ENCODE assay signal across 8 cellular contexts in genomic region chr14:75050852-75051555, GRCh38. TPM values are rescaled to one million over a fixed set of nuclear protein-coding genes. Genes with fewer than 3 reads are reported as not detected.
A peak's percentile ranks its signal among the peaks of the same experiment; 100 is the strongest.
DNase-seq lines count a peak whose midpoint lies in the region; ATAC-seq and TF ChIP-seq lines count a peak whose summit lies in the region.

TSS of gene MLH3 (minus strand) at chr14:75051467. CDS start at chr14:75049655, 1,812 bp downstream.

- ATAC-seq in GM21529 (IDR thresholded peaks at IDR 0.05; ENCODE audit: unreplicated experiment), result peak; percentile 74
- peak; percentile 72 for ATAC-seq in activated T-helper 17 cell treated with anti-CD3 and anti-CD28 coated beads, Interleukin-2, amount 50 U/mL, for 72 hours (replicated peaks)
- peak; percentile 90 for ATAC-seq in naive thymus-derived CD4-positive, alpha-beta T cell
- peak; percentile 91 for ATAC-seq in stimulated activated memory B cell treated with anti-CD40 and anti-IgM and Interleukin-4, amounts not matched to agents 10 μg/mL and 1 μg/mL and 100 μg/mL, for 72 hours

- H3K4me1 Mint-ChIP-seq in activated T-helper 17 cell treated with anti-CD3 and anti-CD28 coated beads, Interleukin-2, amount 50 U/mL, for 72 hours, result peaks cover 25% of the 10 kb centered on the region
- peaks cover 19 to 65% (median 47%) of the 10 kb centered on the region in 7 donors for H3K4me1 Mint-ChIP-seq in naive thymus-derived CD4-positive, alpha-beta T cell
- H3K4me1 Mint-ChIP-seq in stimulated activated memory B cell treated with anti-CD40 and anti-IgM and Interleukin-4, amounts not matched to agents 10 μg/mL and 1 μg/mL and 100 μg/mL, for 72 hours, result peaks cover 18% of the 10 kb centered on the region

- no peaks in the 10 kb centered on the region for H3K9me3 ChIP-seq in fibroblast of lung (ENCODE audit: control insufficient read depth, insufficient read depth, low read depth, low read length)
- no peaks in the 10 kb centered on the region for H3K9me3 ChIP-seq in naive thymus-derived CD4-positive, alpha-beta T cell (ENCODE audit: control insufficient read depth in 2 of 3, low read length in 3 of 3)

- CTCF ChIA-PET in naive thymus-derived CD4-positive, alpha-beta T cell (lab: Charles Lee), result no interaction called here

- peak within 1 kb of the TSS; percentile 66 for H2AFZ ChIP-seq in fibroblast of lung (ENCODE audit: low read length)

- POLR2A ChIA-PET in naive thymus-derived CD4-positive, alpha-beta T cell (lab: Charles Lee), result interaction anchor here (3.7 kb wide), 1 partner anchor 13 kb away, joined by 29 read pairs; the partner anchor contains the start of gene ACYP1

- peak within 1 kb of the TSS; percentile 83 for H3K27ac ChIP-seq in fibroblast of lung (ENCODE audit: insufficient read depth, low read length)
- peak within 1 kb of the TSS; percentile 86 for H3K27ac ChIP-seq in naive thymus-derived CD4-positive, alpha-beta T cell (ENCODE audit: low read depth, low read length)

- DNase-seq in Caki2 (ENCODE audit: low read depth) (peak; percentile 80), Kasumi-1 (lab: John Stamatoyannopoulos, UW) (peak; percentile 57 to 75), RPMI8226 (peak; percentile 79), fibroblast of lung (ENCODE audit: low read depth in 2 of 2) (peak; percentile 71 to 76)
- peak; percentile 69 to 82 (median 78) for DNase-seq in naive thymus-derived CD4-positive, alpha-beta T cell

- peak within 1 kb of the TSS; percentile 55 to 61 (median 58) for H3K4me3 ChIP-seq in fibroblast of lung (replicated peaks in 1 of 4; ENCODE audit: control extremely low read depth in 1 of 4, insufficient read depth in 1 of 4, low read depth in 3 of 4, low read length in 4 of 4)
- H3K4me3 ChIP-seq in naive thymus-derived CD4-positive, alpha-beta T cell (ENCODE audit: low read length), result peak within 1 kb of the TSS; percentile 81

- peak within 1 kb of the TSS; percentile 81 for H3K9ac ChIP-seq in fibroblast of lung (ENCODE audit: insufficient read depth, low read length)

- no peaks in the 10 kb centered on the region for H3K27me3 Mint-ChIP-seq in activated T-helper 17 cell treated with anti-CD3 and anti-CD28 coated beads, Interleukin-2, amount 50 U/mL, for 72 hours
- H3K27me3 Mint-ChIP-seq in naive thymus-derived CD4-positive, alpha-beta T cell, result no peaks in the 10 kb centered on the region
- no peaks in the 10 kb centered on the region for H3K27me3 Mint-ChIP-seq in stimulated activated memory B cell treated with anti-CD40 and anti-IgM and Interleukin-4, amounts not matched to agents 10 μg/mL and 1 μg/mL and 100 μg/mL, for 72 hours

- intact Hi-C loops in naive thymus-derived CD4-positive, alpha-beta T cell (cut with micrococcal nuclease), result loop anchor here (1.0 to 2.0 kb wide), 3 partner anchors 12 to 49 kb away; partner anchors contain the start of genes EIF2B2 (in 2 of the 2) and ZC2HC1C (in 1 of the 2)

- H3K9me3 Mint-ChIP-seq in activated T-helper 17 cell treated with anti-CD3 and anti-CD28 coated beads, Interleukin-2, amount 50 U/mL, for 72 hours, result no peaks in the 10 kb centered on the region
- peaks cover 0 to 5% (median 0%) of the 10 kb centered on the region in 11 donors for H3K9me3 Mint-ChIP-seq in naive thymus-derived CD4-positive, alpha-beta T cell
- H3K9me3 Mint-ChIP-seq in stimulated activated memory B cell treated with anti-CD40 and anti-IgM and Interleukin-4, amounts not matched to agents 10 μg/mL and 1 μg/mL and 100 μg/mL, for 72 hours, result no peaks in the 10 kb centered on the region

- peak within 1 kb of the TSS; percentile 98 for H3K27ac Mint-ChIP-seq in activated T-helper 17 cell treated with anti-CD3 and anti-CD28 coated beads, Interleukin-2, amount 50 U/mL, for 72 hours
- H3K27ac Mint-ChIP-seq in naive thymus-derived CD4-positive, alpha-beta T cell, result peak within 1 kb of the TSS; percentile 90 to 98 (median 95)
- peak within 1 kb of the TSS; percentile 84 for H3K27ac Mint-ChIP-seq in stimulated activated memory B cell treated with anti-CD40 and anti-IgM and Interleukin-4, amounts not matched to agents 10 μg/mL and 1 μg/mL and 100 μg/mL, for 72 hours

- H4K20me1 ChIP-seq in fibroblast of lung (ENCODE audit: control insufficient read depth, extremely low read depth, insufficient read depth, low read length), result no peaks in the 10 kb centered on the region

- H3K4me1 ChIP-seq in fibroblast of lung (ENCODE audit: control insufficient read depth, extremely low read depth, insufficient read depth, low read length), result peaks cover 2% of the 10 kb centered on the region
- peaks cover 8 to 9% of the 10 kb centered on the region in 2 donors for H3K4me1 ChIP-seq in naive thymus-derived CD4-positive, alpha-beta T cell (ENCODE audit: control insufficient read depth in 2 of 2, insufficient read depth in 2 of 2, low read length in 2 of 2)

- H3K79me2 ChIP-seq in fibroblast of lung (ENCODE audit: control insufficient read depth, insufficient read depth, low read length), result no peaks in the 10 kb centered on the region

- peak within 1 kb of the TSS; percentile 90 for H3K4me3 Mint-ChIP-seq in activated T-helper 17 cell treated with anti-CD3 and anti-CD28 coated beads, Interleukin-2, amount 50 U/mL, for 72 hours
- peak within 1 kb of the TSS; percentile 92 to 96 (median 94) for H3K4me3 Mint-ChIP-seq in naive thymus-derived CD4-positive, alpha-beta T cell
- peak within 1 kb of the TSS; percentile 84 for H3K4me3 Mint-ChIP-seq in stimulated activated memory B cell treated with anti-CD40 and anti-IgM and Interleukin-4, amounts not matched to agents 10 μg/mL and 1 μg/mL and 100 μg/mL, for 72 hours

- TF ChIP-seq CTCF in fibroblast of lung (conservative IDR thresholded peaks at IDR 0.05 in 1 of 2, IDR thresholded peaks at IDR 0.05 in 1 of 2; ENCODE audit: low read depth in 1 of 2, low read length in 2 of 2), result no peak

- no peaks in the 10 kb centered on the region for H3K27me3 ChIP-seq in fibroblast of lung (ENCODE audit: control insufficient read depth, insufficient read depth, low read length)
- H3K27me3 ChIP-seq in naive thymus-derived CD4-positive, alpha-beta T cell (ENCODE audit: control insufficient read depth in 2 of 2, insufficient read depth in 2 of 2, low read length in 2 of 2), result no peaks in the 10 kb centered on the region

- in situ Hi-C loops in Caki2 (cut with HindIII; ENCODE audit: low pct_unique_long_range_greater_than_20kb, low sequenced_read_pairs), result no loop called here

- H3K36me3 Mint-ChIP-seq in activated T-helper 17 cell treated with anti-CD3 and anti-CD28 coated beads, Interleukin-2, amount 50 U/mL, for 72 hours (ENCODE audit: low read depth), result peaks cover 75% of the 10 kb centered on the region
- peaks cover 0 to 30% (median 23%) of the 10 kb centered on the region in 5 donors for H3K36me3 Mint-ChIP-seq in naive thymus-derived CD4-positive, alpha-beta T cell
- peaks cover 27% of the 10 kb centered on the region for H3K36me3 Mint-ChIP-seq in stimulated activated memory B cell treated with anti-CD40 and anti-IgM and Interleukin-4, amounts not matched to agents 10 μg/mL and 1 μg/mL and 100 μg/mL, for 72 hours

- H3K36me3 ChIP-seq in fibroblast of lung (ENCODE audit: control insufficient read depth, insufficient read depth, low read length), result no peaks in the 10 kb centered on the region
- no peaks in the 10 kb centered on the region for H3K36me3 ChIP-seq in naive thymus-derived CD4-positive, alpha-beta T cell (ENCODE audit: control insufficient read depth in 2 of 3, insufficient read depth in 3 of 3, low read length in 3 of 3)

- peak within 1 kb of the TSS; percentile 80 for H3K4me2 ChIP-seq in fibroblast of lung (ENCODE audit: extremely low read depth, insufficient read depth, low read length)

RNA-seq across cellular contexts. Expression of gene MLH3, which starts in this region (rescaled TPM):
- total RNA-seq in Caki2 (2014; rRNA removed; shearing (Covaris generic); ENCODE audit: low replicate concordance), result 17.1 and 22.5 TPM in 2 replicates
- total RNA-seq in activated T-helper 17 cell treated with anti-CD3 and anti-CD28 coated beads, Interleukin-2, amount 50 U/mL, for 72 hours, result 10 to 100 TPM; 31.4 to 46.7 TPM
- 37.5 and 53.8 TPM in 2 replicates for total RNA-seq in fibroblast of lung
- polyA plus RNA-seq in fibroblast of lung, result 9.5 and 12.2 TPM in 2 replicates
- 9.1 and 9.9 TPM in 2 replicates for polyA plus RNA-seq in fibroblast of lung (2012)
- 10.6 and 16.1 TPM in 2 replicates for polyA minus RNA-seq in fibroblast of lung (ENCODE audit: low replicate concordance)
- total RNA-seq in naive thymus-derived CD4-positive, alpha-beta T cell, result 10 to 100 TPM; 19.9 to 26.7 (median 20.5) TPM
- 10 to 100 TPM; 11.4 to 15.6 TPM for polyA plus RNA-seq in naive thymus-derived CD4-positive, alpha-beta T cell

Comparison
In these comparisons a context has a peak if more than half of its experiments do, and no peak if none do; other contexts are left out.
1. Peak in every context shown above with its lines: DNase-seq, ATAC-seq, H3K4me3 ChIP-seq and H3K27ac ChIP-seq.